Comparison of ENCODE assay signal across 9 cellular contexts in the genomic region with DNA sequence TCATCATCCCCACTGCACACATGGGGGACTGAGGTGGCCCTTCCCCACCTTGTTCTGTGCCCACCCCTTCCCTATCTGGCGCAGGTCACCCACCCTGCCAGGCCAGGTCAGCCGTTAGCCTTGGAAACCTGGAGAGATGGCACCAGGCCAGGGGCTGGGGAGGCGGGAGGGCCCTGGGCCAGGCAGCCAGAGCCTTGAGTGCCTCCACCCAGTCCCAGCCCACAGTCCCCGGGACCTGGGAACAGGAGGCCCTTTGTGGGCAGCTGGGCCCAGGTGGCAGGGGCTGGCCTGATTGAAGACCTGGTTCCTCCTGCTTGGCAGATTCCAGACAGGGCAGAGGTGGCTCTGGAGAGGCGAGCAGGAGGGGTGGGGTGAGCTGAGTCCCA.
DNase-seq lines count a peak whose midpoint lies in the region; ATAC-seq and TF ChIP-seq lines count a peak whose summit lies in the region.
"Had no signal": no experiment of that assay in that cellular context is flagged by ENCODE, and none has a peak within 500 bp of the region (broad histone marks: within the 10 kb centered on the region; RNA-seq: fewer than 3 reads in every experiment).

No MANE protein-coding gene starts in this region.

- BruUV-seq in PC-3 (replicated peaks; lab: Mats Ljungman, UMichigan): no TSS peak

- peak overlapping the region; percentile 53; the same call in 1 of the 2 replicates for H3K4me2 ChIP-seq in PC-3 (ENCODE audit: low read length)

- H3K9me3 Mint-ChIP-seq in endothelial cell (ENCODE audit: unreplicated experiment): no peaks in the 10 kb centered on the region
- peaks cover 3% of the 10 kb centered on the region for H3K9me3 Mint-ChIP-seq in mesothelial cell of epicardium

- peaks cover 60% of the 10 kb centered on the region for H3K36me3 Mint-ChIP-seq in endothelial cell (ENCODE audit: low read depth, unreplicated experiment)
- peaks cover 59% of the 10 kb centered on the region for H3K36me3 Mint-ChIP-seq in mesothelial cell of epicardium

- H3K79me2 ChIP-seq in PC-3 (ENCODE audit: low read length): peaks cover 21% of the 10 kb centered on the region; the same call in 1 of the 2 replicates

- intact Hi-C loops in PC-3 (cut with micrococcal nuclease) (no loop called here), tibial artery (cut with DNase I; ENCODE audit: low total_unique reads) (loop anchor here (5.0 kb wide), 1 partner anchor 55 kb away; no protein-coding TSS in a partner anchor)

- H3K9ac ChIP-seq in PC-3 (ENCODE audit: low read length): peak overlapping the region; percentile 40

- H3K9me2 ChIP-seq in PC-3 (replicated peaks; ENCODE audit: low read length): no peaks in the 10 kb centered on the region

- peaks cover 11% of the 10 kb centered on the region for H3K27me3 Mint-ChIP-seq in endothelial cell (ENCODE audit: unreplicated experiment)
- H3K27me3 Mint-ChIP-seq in mesothelial cell of epicardium (ENCODE audit: low read depth): no peaks in the 10 kb centered on the region

- ATAC-seq in PC-3 (peak; percentile 47), GM21381 (IDR thresholded peaks at IDR 0.05; ENCODE audit: unreplicated experiment) (no peak)

- H3K4me1 ChIP-seq in PC-3 (ENCODE audit: insufficient read depth, low read length): peaks cover 45% of the 10 kb centered on the region
- peaks cover 0 to 45% (median 33%) of the 10 kb centered on the region in 4 donors for H3K4me1 ChIP-seq in tibial artery

- DNase-seq in PC-3: peak; percentile 59
- DNase-seq in endothelial cell (ENCODE audit: low spot score): no peak
- peak in 1 of 2 experiments; percentile 19 for DNase-seq in mesothelial cell of epicardium (ENCODE audit: low spot score in 2 of 2, unreplicated experiment in 2 of 2)
- DNase-seq in tibial artery: no peak
- no peak for DNase-seq in SHP77 (lab: John Stamatoyannopoulos, UW)
- no peak for DNase-seq in NCI-H510A (lab: John Stamatoyannopoulos, UW)
- DNase-seq in cortex of kidney (lab: John Stamatoyannopoulos, UW): no peak
- DNase-seq: DND-41 had no signal

- H3K36me3 ChIP-seq in PC-3 (ENCODE audit: low read depth, low read length) (peaks cover 51% of the 10 kb centered on the region), tibial artery (peaks cover 46 to 63% (median 58%) of the 10 kb centered on the region in 3 donors)

- no peaks in the 10 kb centered on the region for H3K27me3 ChIP-seq in PC-3 (ENCODE audit: low read length)
- no peaks in the 10 kb centered on the region for H3K27me3 ChIP-seq in tibial artery

- H3K4me3 ChIP-seq in PC-3 (ENCODE audit: low read length) (no peak overlapping the region), tibial artery (no peak overlapping the region)

- H3K27ac ChIP-seq in PC-3 (ENCODE audit: low read length) (peak overlapping the region; percentile 89), tibial artery (peak overlapping the region; percentile 81 to 85)

- H3K27ac Mint-ChIP-seq in endothelial cell (ENCODE audit: unreplicated experiment): peak overlapping the region; percentile 95
- H3K27ac Mint-ChIP-seq in mesothelial cell of epicardium: peak overlapping the region; percentile 95

- no peak overlapping the region for H2AFZ ChIP-seq in PC-3 (ENCODE audit: low read length)

- H3K4me3 Mint-ChIP-seq in endothelial cell (ENCODE audit: unreplicated experiment) (peak overlapping the region; percentile 44), mesothelial cell of epicardium (no peak overlapping the region)

- POLR2A ChIA-PET in PC-3 (lab: Charles Lee; ENCODE audit: unreplicated experiment): no interaction called here

- CTCF ChIA-PET in PC-3 (lab: Charles Lee): interaction anchor here (0.5 kb wide), 1 partner anchor 51 kb away, joined by 9 read pairs; no protein-coding TSS in a partner anchor

- no peaks in the 10 kb centered on the region for H3K9me3 ChIP-seq in PC-3 (ENCODE audit: low read length)
- H3K9me3 ChIP-seq in tibial artery: peaks cover 0 to 6% (median 4%) of the 10 kb centered on the region in 3 donors

- no peaks in the 10 kb centered on the region for H4K20me1 ChIP-seq in PC-3 (ENCODE audit: low read length)

- peaks cover 3% of the 10 kb centered on the region for H3F3A ChIP-seq in PC-3 (ENCODE audit: low read length, unreplicated experiment)

- TF ChIP-seq CTCF in PC-3 (conservative IDR thresholded peaks at IDR 0.05; ENCODE audit: low read depth, low read length) (no peak), endothelial cell (IDR thresholded peaks at IDR 0.05; ENCODE audit: unreplicated experiment) (no peak), mesothelial cell of epicardium (IDR thresholded peaks at IDR 0.05; ENCODE audit: unreplicated experiment) (no peak), tibial artery (IDR thresholded peaks at IDR 0.05) (no peak)

- H3K4me1 Mint-ChIP-seq in endothelial cell (ENCODE audit: unreplicated experiment) (peaks cover 47% of the 10 kb centered on the region), mesothelial cell of epicardium (peaks cover 23% of the 10 kb centered on the region)
